11 cellular contexts compared by ENCODE assay signal in genomic region chr1:182198006-182198605, GRCh38.
DNase-seq lines count a peak whose midpoint lies in the region; ATAC-seq and TF ChIP-seq lines count a peak whose summit lies in the region.
"Had no signal": no experiment of that assay in that cellular context is flagged by ENCODE, and none has a peak within 500 bp of the region (broad histone marks: within the 10 kb centered on the region; RNA-seq: fewer than 3 reads in every experiment).

No MANE protein-coding gene starts in this region.

- no peak for ATAC-seq in Panc1

- H3K9me3 ChIP-seq in Panc1 (ENCODE audit: control insufficient read depth, insufficient read depth, low read depth, low read length) (no peaks in the 10 kb centered on the region), thyroid gland (no peaks in the 10 kb centered on the region)
- H3K9me3 ChIP-seq: pancreas had no signal

- no peak overlapping the region for H3K4me3 ChIP-seq in Panc1 (ENCODE audit: low read depth in 2 of 2, low read length in 2 of 2)
- no peak overlapping the region for H3K4me3 ChIP-seq in thyroid gland (replicated peaks in 1 of 3)
- H3K4me3 ChIP-seq: pancreas had no signal

- peak; percentile 3; the same call in 1 of the 2 replicates for TF ChIP-seq CTCF in Panc1 (IDR thresholded peaks at IDR 0.05)
- peak in 2 of 6 experiments; percentile 23 to 31 for TF ChIP-seq CTCF in thyroid gland (IDR thresholded peaks at IDR 0.05)

- H3K27ac ChIP-seq in Panc1 (ENCODE audit: low read length): no peak overlapping the region
- peak overlapping the region; percentile 80 to 96 (median 88) for H3K27ac ChIP-seq in thyroid gland

- no peaks in the 10 kb centered on the region for H3K27me3 ChIP-seq in Panc1 (ENCODE audit: control insufficient read depth, insufficient read depth, low read length)
- H3K27me3 ChIP-seq in thyroid gland: no peaks in the 10 kb centered on the region
- H3K27me3 ChIP-seq: pancreas had no signal

- WGBS in thyroid gland, 2 donors: 57 to 68% methylated on average over 4 of the region's 4 CpGs

- no peak for TF ChIP-seq POLR2A in thyroid gland (IDR thresholded peaks at IDR 0.05)

- intact Hi-C loops in Panc1 (cut with micrococcal nuclease; ENCODE audit: unreplicated experiment) (no loop called here), thyroid gland (cut with DNase I) (loop anchor here (10.0 kb wide), 1 partner anchor 197 kb away; the partner anchor contains the start of gene GLUL)

- BruUV-seq in Panc1 (replicated peaks; lab: Mats Ljungman, UMichigan): no TSS peak

- H3K4me1 ChIP-seq in Panc1 (ENCODE audit: control insufficient read depth, insufficient read depth, low read length) (no peaks in the 10 kb centered on the region), thyroid gland (peaks cover 61 to 66% of the 10 kb centered on the region in 2 donors)

- H3K36me3 ChIP-seq in Panc1 (ENCODE audit: control insufficient read depth, insufficient read depth, low read length): no peaks in the 10 kb centered on the region
- H3K36me3 ChIP-seq in thyroid gland: no peaks in the 10 kb centered on the region
- H3K36me3 ChIP-seq: pancreas had no signal

- DNase-seq in NCI-H1694 (lab: John Stamatoyannopoulos, UW) (peak; percentile 7), NCI-H1694 treated with DMSO at 0.1 percent for 48 hours (lab: John Stamatoyannopoulos, UW) (no peak), Panc1 (ENCODE audit: low read depth, low spot score) (no peak), iPS DF 19.7 (ENCODE audit: low read depth, low spot score) (peak; percentile 12), thyroid gland (no peak), NCI-H128 (lab: John Stamatoyannopoulos, UW; ENCODE audit: unreplicated experiment) (no peak), NCI-H748 treated with DMSO at 0.1 percent for 48 hours (lab: John Stamatoyannopoulos, UW) (no peak)
- DNase-seq in activated T-cell treated with anti-CD3 and anti-CD28 coated beads, Interleukin-2, amount 50 U/mL, for 1 hour: no peak
- DNase-seq: activated gamma-delta T cell treated with Interleukin-2 at 50 U/mL for 16 hours, NCI-H1417 treated with DMSO at 0.1 percent for 48 hours, pancreas had no signal

- POLR2A ChIA-PET in Panc1 (lab: Charles Lee): no interaction called here

- CTCF ChIA-PET in Panc1 (lab: Charles Lee): interaction anchor here (0.6 to 1.0 kb wide), 2 partner anchors 12 to 55 kb away, joined by 3 read pairs; no protein-coding TSS in a partner anchor

- in situ Hi-C loops in Panc1 (cut with HindIII; ENCODE audit: low pct_unique_long_range_greater_than_20kb, low sequenced_read_pairs): no loop called here

Comparison
In these comparisons a context has a peak if more than half of its experiments do, and no peak if none do; other contexts are left out.
1. DNase-seq: peak in NCI-H1694 (single experiment) and iPS DF 19.7 (single experiment); none in NCI-H1694 treated with DMSO at 0.1 percent for 48 hours (single experiment), Panc1 (single experiment), thyroid gland (0 of 2), NCI-H128 (single experiment), NCI-H748 treated with DMSO at 0.1 percent for 48 hours (single experiment) and activated T-cell treated with anti-CD3 and anti-CD28 coated beads, Interleukin-2, amount 50 U/mL, for 1 hour (single experiment).